30 cellular contexts compared by ENCODE assay signal in genomic region chr7:94969434-94970084, GRCh38.
DNase-seq lines count a peak whose midpoint lies in the region; TF ChIP-seq lines count a peak whose summit lies in the region.
"Had no signal": no experiment of that assay in that cellular context is flagged by ENCODE, and none has a peak within 500 bp of the region (broad histone marks: within the 10 kb centered on the region; RNA-seq: fewer than 3 reads in every experiment).

No MANE protein-coding gene starts in this region.

- H3K4me2 ChIP-seq in hepatocyte = peak overlapping the region; percentile 34
- H3K4me2 ChIP-seq: smooth muscle cell had no signal

- H3K4me1 ChIP-seq in Caco-2 (peaks cover 45% of the 10 kb centered on the region), HEK293 (ENCODE audit: control insufficient read depth, insufficient read depth, low read length) (peaks cover 23% of the 10 kb centered on the region), hepatocyte (ENCODE audit: insufficient read depth) (peaks cover 26% of the 10 kb centered on the region)
- H3K4me1 ChIP-seq: testis, uterus had no signal

- TF ChIP-seq CTCF in Caco-2 (IDR thresholded peaks at IDR 0.05; ENCODE audit: insufficient read depth in 1 of 2, low read depth in 1 of 2, low read length in 1 of 2, severe bottlenecking in 1 of 2, unreplicated experiment in 1 of 2) (no peak), HEK293 (tag by site-specific recombination; IDR thresholded peaks at IDR 0.05) (no peak), hepatocyte (IDR thresholded peaks at IDR 0.05; ENCODE audit: poor library complexity) (no peak), neural crest cell (conservative IDR thresholded peaks at IDR 0.05) (no peak)

- H3K4me3 ChIP-seq in Caco-2 (ENCODE audit: low read depth, low read length) (no peak overlapping the region), HEK293 (ENCODE audit: low read depth, low read length) (no peak overlapping the region), hepatocyte (no peak overlapping the region)
- H3K4me3 ChIP-seq: right atrium auricular region, smooth muscle cell, testis, uterus had no signal

- intact Hi-C loops in Caco-2 (cut with micrococcal nuclease; ENCODE audit: unreplicated experiment) = loop anchor here (5.0 kb wide), 1 partner anchor 312 kb away; the partner anchor contains the start of gene SGCE

- DNase-seq in Caco-2 (peak; percentile 33 to 67), hepatocyte (ENCODE audit: low spot score) (peak; percentile 13), neural crest cell (ENCODE audit: low read depth, low spot score) (no peak), NCI-H1436 (lab: John Stamatoyannopoulos, UW) (no peak), NCI-H226 (no peak)
- DNase-seq in stimulated activated CD4-positive, alpha-beta T cell treated with anti-CD3 and anti-CD28 coated beads, Interleukin-15, amount 100 ng/mL, for 24 hours = no peak
- DNase-seq: activated CD4-positive, alpha-beta memory T cell treated with anti-CD3 and anti-CD28 coated beads for 36 hours; activated CD4-positive, alpha-beta T cell treated with anti-CD3 and anti-CD28 coated beads for 1 hour; activated CD8-positive, alpha-beta memory T cell treated with anti-CD3 and anti-CD28 coated beads, Interleukin-2, amount 50 U/mL, for 4 hours; activated naive CD4-positive, alpha-beta T cell treated with anti-CD3 and anti-CD28 coated beads for 36 hours; central memory CD4-positive, alpha-beta T cell; DMS53; effector memory CD8-positive, alpha-beta T cell; erythroblast; glutamatergic neuron; HFFc6; left cardiac atrium; NCI-H1048; NCI-H1694; NCI-H524 treated with DMSO at 0.1 percent for 48 hours; SIG-M5; stimulated activated CD4-positive, alpha-beta T cell treated with anti-CD3 and anti-CD28 coated beads, Interleukin-1b, Interleukin-23, amount 100 ng/mL, for 48 hours; stimulated activated CD8-positive, alpha-beta memory T cell treated with anti-CD3 and anti-CD28 coated beads, Interleukin-4, amount 100 ng/mL, for 48 hours; testis; uterus had no signal

- no peaks in the 10 kb centered on the region for H3K9me2 ChIP-seq in hepatocyte (replicated peaks; ENCODE audit: insufficient read depth)

- H3K9me3 ChIP-seq in Caco-2 (no peaks in the 10 kb centered on the region), HEK293 (ENCODE audit: control insufficient read depth, insufficient read depth, low read depth, low read length) (no peaks in the 10 kb centered on the region), hepatocyte (ENCODE audit: low read depth) (no peaks in the 10 kb centered on the region)
- H3K9me3 ChIP-seq: right atrium auricular region, testis, uterus had no signal

- peaks cover 23% of the 10 kb centered on the region for H3K9me3 Mint-ChIP-seq in Caco-2 (ENCODE audit: unreplicated experiment)
- H3K9me3 Mint-ChIP-seq in neural crest cell = peaks cover 23% of the 10 kb centered on the region
- H3K9me3 Mint-ChIP-seq: stimulated activated naive CD8-positive, alpha-beta T cell treated with anti-CD3 and anti-CD28 coated beads, Interleukin-15, Interleukin-2, amounts not matched to agents 100 ng/mL and 50 ng/mL, for 24 hours; T-helper 2 cell treated with Interferon-gamma antibody and Interleukin-4, amounts not matched to agents 5 μg/mL and 100 μg/mL, for 36 hours had no signal

- H3K27ac Mint-ChIP-seq in Caco-2 (ENCODE audit: unreplicated experiment) (peak overlapping the region; percentile 31), neural crest cell (ENCODE audit: unreplicated experiment) (peak overlapping the region; percentile 4)
- H3K27ac Mint-ChIP-seq: activated CD4-positive, alpha-beta memory T cell treated with anti-CD3 and anti-CD28 coated beads for 36 hours; activated naive CD4-positive, alpha-beta T cell treated with anti-CD3 and anti-CD28 coated beads for 36 hours; effector memory CD8-positive, alpha-beta T cell; HFFc6; stimulated activated naive CD8-positive, alpha-beta T cell treated with anti-CD3 and anti-CD28 coated beads, Interleukin-15, Interleukin-2, amounts not matched to agents 100 ng/mL and 50 ng/mL, for 24 hours; T-helper 2 cell treated with Interferon-gamma antibody and Interleukin-4, amounts not matched to agents 5 μg/mL and 100 μg/mL, for 36 hours had no signal

- CTCF ChIA-PET in Caco-2 (lab: Charles Lee) (interaction anchor here (0.7 kb wide), 1 partner anchor 518 kb away, joined by 3 read pairs; no protein-coding TSS in a partner anchor), HEK293 (lab: Yijun Ruan, JAX) (interaction anchor here (0.5 kb wide), 1 partner anchor 69 kb away, joined by 6 read pairs; no protein-coding TSS in a partner anchor)

- no TSS peak for BruUV-seq in Caco-2 (replicated peaks; lab: Mats Ljungman, UMichigan)

- H4K20me1 ChIP-seq in hepatocyte (ENCODE audit: insufficient read depth, poor library complexity, severe bottlenecking) = no peaks in the 10 kb centered on the region

- no peaks in the 10 kb centered on the region for H3K27me3 ChIP-seq in Caco-2 (replicated peaks; ENCODE audit: control insufficient read depth, insufficient read depth, low read length)
- no peaks in the 10 kb centered on the region for H3K27me3 ChIP-seq in hepatocyte
- H3K27me3 ChIP-seq: right atrium auricular region, testis, uterus had no signal

- H3K27ac ChIP-seq in HEK293 (ENCODE audit: extremely low read depth, low read depth, low read length) (no peak overlapping the region), hepatocyte (peak overlapping the region; percentile 41)
- H3K27ac ChIP-seq: right atrium auricular region, testis, uterus had no signal

- WGBS in hepatocyte (ENCODE audit: low lambda C conversion rate, missing lambda C conversion rate) = 42% methylated on average over 8 of the region's 8 CpGs

- H2AFZ ChIP-seq in hepatocyte = no peak overlapping the region

- H3K27me3 Mint-ChIP-seq in Caco-2 (ENCODE audit: insufficient read depth, unreplicated experiment) (no peaks in the 10 kb centered on the region), neural crest cell (ENCODE audit: low read depth) (no peaks in the 10 kb centered on the region)
- H3K27me3 Mint-ChIP-seq: activated CD4-positive, alpha-beta memory T cell treated with anti-CD3 and anti-CD28 coated beads for 36 hours; effector memory CD8-positive, alpha-beta T cell; stimulated activated naive CD8-positive, alpha-beta T cell treated with anti-CD3 and anti-CD28 coated beads, Interleukin-15, Interleukin-2, amounts not matched to agents 100 ng/mL and 50 ng/mL, for 24 hours had no signal

- no peaks in the 10 kb centered on the region for H3K36me3 ChIP-seq in Caco-2 (ENCODE audit: control insufficient read depth, insufficient read depth, low read length)
- no peaks in the 10 kb centered on the region for H3K36me3 ChIP-seq in HEK293 (ENCODE audit: control insufficient read depth in 2 of 2, insufficient read depth in 1 of 2, low read length in 2 of 2)
- no peaks in the 10 kb centered on the region for H3K36me3 ChIP-seq in hepatocyte (replicated peaks; ENCODE audit: insufficient read depth, low read depth)
- H3K36me3 ChIP-seq: right atrium auricular region, uterus had no signal

- H3K79me2 ChIP-seq in hepatocyte = peaks cover 34% of the 10 kb centered on the region

- H3K36me3 Mint-ChIP-seq in Caco-2 (ENCODE audit: insufficient read depth, unreplicated experiment) (no peaks in the 10 kb centered on the region), neural crest cell (ENCODE audit: low read depth) (peaks cover 23% of the 10 kb centered on the region)
- H3K36me3 Mint-ChIP-seq: activated CD4-positive, alpha-beta memory T cell treated with anti-CD3 and anti-CD28 coated beads for 36 hours had no signal

- H3K4me1 Mint-ChIP-seq in Caco-2 (ENCODE audit: low read depth, unreplicated experiment) (peaks cover 40% of the 10 kb centered on the region), neural crest cell (peaks cover 19% of the 10 kb centered on the region)

- POLR2A ChIA-PET in Caco-2 (lab: Charles Lee) = no interaction called here
- POLR2A ChIA-PET in HEK293 (lab: Yijun Ruan, JAX) = interaction anchor here (0.6 kb wide), 1 partner anchor 399 kb away, joined by 3 read pairs; no protein-coding TSS in a partner anchor

- H3K4me3 Mint-ChIP-seq in Caco-2 (ENCODE audit: unreplicated experiment) (peak overlapping the region; percentile 16), neural crest cell (no peak overlapping the region)
- H3K4me3 Mint-ChIP-seq: activated CD4-positive, alpha-beta memory T cell treated with anti-CD3 and anti-CD28 coated beads for 36 hours; activated naive CD4-positive, alpha-beta T cell treated with anti-CD3 and anti-CD28 coated beads for 36 hours; effector memory CD8-positive, alpha-beta T cell; HFFc6; stimulated activated naive CD8-positive, alpha-beta T cell treated with anti-CD3 and anti-CD28 coated beads, Interleukin-15, Interleukin-2, amounts not matched to agents 100 ng/mL and 50 ng/mL, for 24 hours; T-helper 2 cell treated with Interferon-gamma antibody and Interleukin-4, amounts not matched to agents 5 μg/mL and 100 μg/mL, for 36 hours had no signal

TF ChIP-seq in HEK293, 187 proteins besides CTCF, POLR2A, EP300 and RAD21 (continues in another document):
- TF ChIP-seq ZFHX2 (tag by site-specific recombination; conservative IDR thresholded peaks at IDR 0.05) (peak; percentile 77), ZNF626 (tag by site-specific recombination; IDR thresholded peaks at IDR 0.05) (no peak), ZNF24 (tag by site-specific recombination; IDR thresholded peaks at IDR 0.05) (no peak), EGR2 (tag by site-specific recombination; IDR thresholded peaks at IDR 0.05; ENCODE audit: low read depth) (peak; percentile 58), ZNF664 (tag by site-specific recombination; IDR thresholded peaks at IDR 0.05) (no peak), ZIC2 (tag by site-specific recombination; IDR thresholded peaks at IDR 0.05) (peak; percentile 51), ZNF623 (tag by site-specific recombination; IDR thresholded peaks at IDR 0.05) (no peak), ZNF692 (tag by site-specific recombination; IDR thresholded peaks at IDR 0.05) (0 out of 2 replicates have a peak, but pooled peaks have one; percentile 34), WT1 (tag by site-specific recombination; IDR thresholded peaks at IDR 0.05) (no peak), TCF7L2 (IDR thresholded peaks at IDR 0.05; ENCODE audit: borderline replicate concordance, low read depth, low read length) (no peak), KLF1 (tag by site-specific recombination; IDR thresholded peaks at IDR 0.05) (peak; percentile 64), YY1 (tag by site-specific recombination; IDR thresholded peaks at IDR 0.05) (no peak)

Comparison
In these comparisons a context has a peak if more than half of its experiments do, and no peak if none do; other contexts are left out.
1. DNase-seq: peak in Caco-2 (2 of 2) and hepatocyte (single experiment); none in neural crest cell (single experiment), NCI-H1436 (single experiment), NCI-H226 (single experiment) and stimulated activated CD4-positive, alpha-beta T cell treated with anti-CD3 and anti-CD28 coated beads, Interleukin-15, amount 100 ng/mL, for 24 hours (single experiment).